Comparison of ENCODE assay signal across 9 cellular contexts in genomic region chr19:18058208-18059009, GRCh38. TPM values are rescaled to one million over a fixed set of nuclear protein-coding genes. Genes with fewer than 3 reads are reported as not detected.
DNase-seq lines count a peak whose midpoint lies in the region; ATAC-seq, FAIRE-seq and TF ChIP-seq lines count a peak whose summit lies in the region.
"Had no signal": no experiment of that assay in that cellular context is flagged by ENCODE, and none has a peak within 500 bp of the region (broad histone marks: within the 10 kb centered on the region; RNA-seq: fewer than 3 reads in every experiment).

No MANE protein-coding gene starts in this region.

- dilution Hi-C loops in endothelial cell of umbilical vein (cut with MboI; ENCODE audit: extremely low pct_ligation_motif_present, low sequenced_read_pairs): no loop called here

- H4K20me1 ChIP-seq in endothelial cell of umbilical vein (replicated peaks; ENCODE audit: control insufficient read depth, extremely low read depth, insufficient read depth, low read length): no peaks in the 10 kb centered on the region

- POLR2A ChIA-PET in endothelial cell of umbilical vein (lab: Charles Lee): no interaction called here

- peaks cover 5% of the 10 kb centered on the region for H3K27me3 Mint-ChIP-seq in mesothelial cell of epicardium (ENCODE audit: low read depth)

- no peaks in the 10 kb centered on the region for H3K36me3 ChIP-seq in endothelial cell of umbilical vein (ENCODE audit: control insufficient read depth in 2 of 2, extremely low read depth in 1 of 2, insufficient read depth in 2 of 2, low read length in 2 of 2)

- no peak overlapping the region for H3K4me3 ChIP-seq in endothelial cell of umbilical vein (replicated peaks in 1 of 3; ENCODE audit: insufficient read depth in 1 of 3, low read depth in 1 of 3, low read length in 3 of 3)

- TF ChIP-seq CTCF in endothelial cell of umbilical vein (IDR thresholded peaks at IDR 0.05; ENCODE audit: extremely low read depth in 1 of 2, insufficient read depth in 1 of 2, low read depth in 1 of 2, low read length in 2 of 2): peak; percentile 78 to 87
- TF ChIP-seq CTCF in mesothelial cell of epicardium (IDR thresholded peaks at IDR 0.05; ENCODE audit: unreplicated experiment): peak; percentile 96

- no peaks in the 10 kb centered on the region for H3K36me3 Mint-ChIP-seq in mesothelial cell of epicardium

- no peaks in the 10 kb centered on the region for H3K9me1 ChIP-seq in endothelial cell of umbilical vein (replicated peaks; ENCODE audit: control insufficient read depth, extremely low read depth, insufficient read depth, low read length)

- no peaks in the 10 kb centered on the region for H3K9me3 ChIP-seq in endothelial cell of umbilical vein (replicated peaks; ENCODE audit: control insufficient read depth, insufficient read depth, low read length)

- no peaks in the 10 kb centered on the region for H3K79me2 ChIP-seq in endothelial cell of umbilical vein (ENCODE audit: control insufficient read depth, insufficient read depth, low read length)

- peak overlapping the region; percentile 84 for H2AFZ ChIP-seq in endothelial cell of umbilical vein (ENCODE audit: low read depth, low read length)

- CTCF ChIA-PET in endothelial cell of umbilical vein (lab: Charles Lee): interaction anchor here (1.0 to 4.2 kb wide), 9 partner anchors 14 to 60 kb away, joined by 3 to 61 read pairs (median 4); partner anchors contain the start of gene ARRDC2

- peak overlapping the region; percentile 31 for H3K4me2 ChIP-seq in endothelial cell of umbilical vein (ENCODE audit: insufficient read depth, low read length)

- H3K27me3 ChIP-seq in endothelial cell of umbilical vein (ENCODE audit: control insufficient read depth in 2 of 2, insufficient read depth in 2 of 2, low read length in 2 of 2): no peaks in the 10 kb centered on the region

- H3K4me1 ChIP-seq in endothelial cell of umbilical vein (ENCODE audit: control insufficient read depth, extremely low read depth, insufficient read depth, low read length): peaks cover 5% of the 10 kb centered on the region

- H3K27ac ChIP-seq in endothelial cell of umbilical vein (ENCODE audit: insufficient read depth, low read depth, low read length): no peak overlapping the region
- H3K27ac ChIP-seq: epithelial cell of prostate had no signal

- peak; percentile 95 for DNase-seq in D341Med (ENCODE audit: low spot score)
- peak; percentile 69 for DNase-seq in HPDE6-E6E7 (ENCODE audit: extremely low spot score)
- DNase-seq in NOMO-1 treated with dmso at 0.1 percent for 144 hours (lab: John Stamatoyannopoulos, UW; ENCODE audit: unreplicated experiment): peak; percentile 73
- DNase-seq in activated CD8-positive, alpha-beta memory T cell treated with anti-CD3 and anti-CD28 coated beads, Interleukin-2, amount 50 U/mL, for 24 hours (ENCODE audit: extremely low read depth): peak; percentile 41
- peak; percentile 78 for DNase-seq in endothelial cell of umbilical vein (ENCODE audit: low read depth, low spot score)
- DNase-seq in mesothelial cell of epicardium (ENCODE audit: low spot score in 2 of 2, unreplicated experiment in 2 of 2): peak; percentile 72 to 92
- DNase-seq in stimulated activated CD8-positive, alpha-beta memory T cell treated with anti-CD3 and anti-CD28 coated beads, Interleukin-15, amount 100 ng/mL, for 1 hour (ENCODE audit: low read depth): peak; percentile 59

- peak overlapping the region; percentile 76 for H3K27ac Mint-ChIP-seq in mesothelial cell of epicardium

- peak; percentile 61 for FAIRE-seq in endothelial cell of umbilical vein (lab: Jason Lieb, UNC)

- no peaks in the 10 kb centered on the region for H3K9me3 Mint-ChIP-seq in mesothelial cell of epicardium

- peak overlapping the region; percentile 65 for H3K4me3 Mint-ChIP-seq in mesothelial cell of epicardium

- peak overlapping the region; percentile 21 for H3K9ac ChIP-seq in endothelial cell of umbilical vein (replicated peaks; ENCODE audit: extremely low read depth, insufficient read depth, low read length)

- TF ChIP-seq POLR2A in endothelial cell of umbilical vein (IDR thresholded peaks at IDR 0.05; ENCODE audit: low read depth, low read length): no peak

- ATAC-seq in HG03342 (IDR thresholded peaks at IDR 0.05; ENCODE audit: unreplicated experiment): no peak

- intact Hi-C loops in endothelial cell of umbilical vein (cut with micrococcal nuclease): loop anchor here (1.0 to 5.0 kb wide), 3 partner anchors 36 to 121 kb away; no protein-coding TSS in a partner anchor

- peaks cover 1% of the 10 kb centered on the region for H3K4me1 Mint-ChIP-seq in mesothelial cell of epicardium

- no TSS peak for BruUV-seq in endothelial cell of umbilical vein (replicated peaks; lab: Mats Ljungman, UMichigan)

TF ChIP-seq in endothelial cell of umbilical vein, 7 proteins besides CTCF, POLR2A, EP300 and RAD21:
- no peak for TF ChIP-seq EZH2 (IDR thresholded peaks at IDR 0.05; ENCODE audit: borderline replicate concordance, low read depth, low read length, severe bottlenecking)
- no peak for TF ChIP-seq MYC (IDR thresholded peaks at IDR 0.05; ENCODE audit: low read depth, low read length)
- no peak for TF ChIP-seq GATA2 (IDR thresholded peaks at IDR 0.05; ENCODE audit: insufficient read depth, insufficient read length, low read depth, low read length)
- no peak for TF ChIP-seq POLR2AphosphoS5 (IDR thresholded peaks at IDR 0.05; ENCODE audit: insufficient read depth, low read depth, low read length)
- no peak for TF ChIP-seq FOS (IDR thresholded peaks at IDR 0.05; ENCODE audit: borderline replicate concordance, insufficient read depth, low read length)
- no peak for TF ChIP-seq MAX (IDR thresholded peaks at IDR 0.05; ENCODE audit: insufficient read depth, insufficient read length)
- no peak for TF ChIP-seq JUN (IDR thresholded peaks at IDR 0.05; ENCODE audit: borderline replicate concordance, insufficient read depth, insufficient read length, low read depth)

RNA-seq across cellular contexts. Expression of gene IL12RB1, which starts 28.3 kb away (rescaled TPM):
- total RNA-seq in endothelial cell of umbilical vein (not detected in 2 replicates), mesothelial cell of epicardium (not detected in 3 replicates)
- not detected in 2 replicates for polyA plus RNA-seq in endothelial cell of umbilical vein
- polyA plus RNA-seq in endothelial cell of umbilical vein (2011; cell fraction: cytosol; rRNA removed): not detected in 2 replicates
- not detected in 2 replicates for polyA plus RNA-seq in endothelial cell of umbilical vein (2011; cell fraction: nucleus; rRNA removed)
- not detected in 2 replicates for polyA plus RNA-seq in endothelial cell of umbilical vein (2012)
- not detected in 2 replicates for polyA minus RNA-seq in endothelial cell of umbilical vein
- not detected for polyA minus RNA-seq in endothelial cell of umbilical vein (2011; cell fraction: cytosol; rRNA and poly(A)+ RNA removed)
- not detected in 2 replicates for polyA minus RNA-seq in endothelial cell of umbilical vein (2011; cell fraction: nucleus; rRNA and poly(A)+ RNA removed)

RNA-seq across cellular contexts. Expression of gene MAST3, which starts 39.2 kb away (rescaled TPM):
- total RNA-seq in endothelial cell of umbilical vein: 2.7 and 4.2 TPM in 2 replicates
- 1.5 TPM in 2 replicates for polyA plus RNA-seq in endothelial cell of umbilical vein
- 0.94 and 1.1 TPM in 2 replicates for polyA plus RNA-seq in endothelial cell of umbilical vein (2011; cell fraction: cytosol; rRNA removed)
- polyA plus RNA-seq in endothelial cell of umbilical vein (2011; cell fraction: nucleus; rRNA removed): 2.3 and 2.4 TPM in 2 replicates
- 1.9 and 3.3 TPM in 2 replicates for polyA plus RNA-seq in endothelial cell of umbilical vein (2012)
- polyA minus RNA-seq in endothelial cell of umbilical vein: 2.4 and 2.5 TPM in 2 replicates
- polyA minus RNA-seq in endothelial cell of umbilical vein (2011; cell fraction: cytosol; rRNA and poly(A)+ RNA removed): 4.2 TPM
- 1.9 and 2.2 TPM in 2 replicates for polyA minus RNA-seq in endothelial cell of umbilical vein (2011; cell fraction: nucleus; rRNA and poly(A)+ RNA removed)
- total RNA-seq in mesothelial cell of epicardium: 15.0 to 17.0 TPM (median 16.0 TPM) in 3 replicates

RNA-seq across cellular contexts. Expression of gene ARRDC2, which starts 50.4 kb away (rescaled TPM):
- total RNA-seq in endothelial cell of umbilical vein (17.2 and 17.4 TPM in 2 replicates), mesothelial cell of epicardium (2.9 to 4.0 TPM (median 2.9 TPM) in 3 replicates)
- polyA plus RNA-seq in endothelial cell of umbilical vein: 10.2 and 12.4 TPM in 2 replicates
- 8.4 and 9.5 TPM in 2 replicates for polyA plus RNA-seq in endothelial cell of umbilical vein (2011; cell fraction: cytosol; rRNA removed)
- polyA plus RNA-seq in endothelial cell of umbilical vein (2011; cell fraction: nucleus; rRNA removed): 20.7 and 22.0 TPM in 2 replicates
- 6.3 and 10.6 TPM in 2 replicates for polyA plus RNA-seq in endothelial cell of umbilical vein (2012)
- 6.0 and 8.6 TPM in 2 replicates for polyA minus RNA-seq in endothelial cell of umbilical vein
- polyA minus RNA-seq in endothelial cell of umbilical vein (2011; cell fraction: cytosol; rRNA and poly(A)+ RNA removed): 14.2 TPM
- polyA minus RNA-seq in endothelial cell of umbilical vein (2011; cell fraction: nucleus; rRNA and poly(A)+ RNA removed): 9.4 and 13.4 TPM in 2 replicates

Comparison
In these comparisons a context has a peak if more than half of its experiments do, and no peak if none do; other contexts are left out.
1. DNase-seq: peak in every context shown above with its lines; median percentile 95 in D341Med; 82 in mesothelial cell of epicardium; 78 in endothelial cell of umbilical vein; 73 in NOMO-1 treated with dmso at 0.1 percent for 144 hours; 69 in HPDE6-E6E7; 59 in stimulated activated CD8-positive, alpha-beta memory T cell treated with anti-CD3 and anti-CD28 coated beads, Interleukin-15, amount 100 ng/mL, for 1 hour; 41 in activated CD8-positive, alpha-beta memory T cell treated with anti-CD3 and anti-CD28 coated beads, Interleukin-2, amount 50 U/mL, for 24 hours.